Comparison of ENCODE assay signal across 26 cellular contexts in genomic region chrX:20240201-20240600, GRCh38.
"Had no signal": no experiment of that assay in that cellular context is flagged by ENCODE, and none has a peak within 500 bp of the region (broad histone marks: within the 10 kb centered on the region; RNA-seq: fewer than 3 reads in every experiment).

No MANE protein-coding gene starts in this region.

- H3K4me3 ChIP-seq: left ventricle myocardium inferior, lung, ovary, right atrium auricular region, skin epidermis, stomach, testis, thyroid gland, transverse colon, upper lobe of left lung, vagina had no signal

- H3K27ac ChIP-seq: left ventricle myocardium inferior, ovary, right atrium auricular region, skin epidermis, stomach, testis, thyroid gland, transverse colon, upper lobe of left lung, vagina had no signal

- H3K4me3 Mint-ChIP-seq: immature natural killer cell; mesothelial cell of epicardium; naive B cell; natural killer cell; nephron progenitor cell; stimulated activated naive B cell treated with anti-CD40 and anti-IgM and Interleukin-4, amounts not matched to agents 10 μg/mL and 1 μg/mL and 100 μg/mL, for 72 hours had no signal

- H3K36me3 ChIP-seq: left ventricle myocardium inferior, ovary, right atrium auricular region, stomach, thyroid gland, transverse colon, upper lobe of left lung, vagina had no signal

- H3K27me3 Mint-ChIP-seq: naive B cell; progenitor cell of endocrine pancreas; stimulated activated naive B cell treated with anti-CD40 and anti-IgM and Interleukin-4, amounts not matched to agents 10 μg/mL and 1 μg/mL and 100 μg/mL, for 72 hours had no signal

- H3K27ac Mint-ChIP-seq: immature natural killer cell; mesothelial cell of epicardium; nephron progenitor cell; progenitor cell of endocrine pancreas; stimulated activated naive B cell treated with anti-CD40 and anti-IgM and Interleukin-4, amounts not matched to agents 10 μg/mL and 1 μg/mL and 100 μg/mL, for 72 hours had no signal

- H3K9me3 ChIP-seq: ovary, testis, thyroid gland, transverse colon, vagina had no signal

- H3K27me3 ChIP-seq: ovary, right atrium auricular region, stomach, testis, thyroid gland, transverse colon, upper lobe of left lung, vagina had no signal

- H3K4me1 Mint-ChIP-seq: mesothelial cell of epicardium, nephron progenitor cell had no signal

- DNase-seq: hypothalamus; immature natural killer cell; left ventricle myocardium inferior; mesendoderm; naive B cell; natural killer cell; nephron progenitor cell; ovary; stimulated activated CD4-positive, alpha-beta T cell treated with anti-CD3 and anti-CD28 coated beads, Interleukin-12 subunit alpha, Interleukin-12 subunit beta, amount 100 ng/mL, for 4 hours; stimulated activated CD4-positive, alpha-beta T cell treated with anti-CD3 and anti-CD28 coated beads, Interleukin-15, amount 100 ng/mL, for 24 hours; stimulated activated CD4-positive, alpha-beta T cell treated with anti-CD3 and anti-CD28 coated beads, Interleukin-2, amount 100 ng/mL, for 24 hours; stimulated activated CD4-positive, alpha-beta T cell treated with anti-CD3 and anti-CD28 coated beads, Interleukin-4, amount 100 ng/mL, for 1 hour; stimulated activated naive B cell treated with anti-CD40 and anti-IgM and Interleukin-4, amounts not matched to agents 10 μg/mL and 1 μg/mL and 100 μg/mL, for 72 hours; stimulated activated naive CD8-positive, alpha-beta T cell treated with anti-CD3 and anti-CD28 coated beads, Interleukin-15, Interleukin-2, amounts not matched to agents 100 U/mL and 50 U/mL, for 24 hours; stomach; testis; thyroid gland; transverse colon; upper lobe of left lung had no signal

- ATAC-seq: natural killer cell; sciatic nerve; stimulated activated naive B cell treated with anti-CD40 and anti-IgM and Interleukin-4, amounts not matched to agents 10 μg/mL and 1 μg/mL and 100 μg/mL, for 72 hours; stimulated activated naive CD8-positive, alpha-beta T cell treated with anti-CD3 and anti-CD28 coated beads, Interleukin-15, Interleukin-2, amounts not matched to agents 100 U/mL and 50 U/mL, for 24 hours had no signal

- H3K4me1 ChIP-seq: right atrium auricular region, testis, thyroid gland, upper lobe of left lung, vagina had no signal
